Comparison of ENCODE assay signal across 1 cellular context in the genomic region with DNA sequence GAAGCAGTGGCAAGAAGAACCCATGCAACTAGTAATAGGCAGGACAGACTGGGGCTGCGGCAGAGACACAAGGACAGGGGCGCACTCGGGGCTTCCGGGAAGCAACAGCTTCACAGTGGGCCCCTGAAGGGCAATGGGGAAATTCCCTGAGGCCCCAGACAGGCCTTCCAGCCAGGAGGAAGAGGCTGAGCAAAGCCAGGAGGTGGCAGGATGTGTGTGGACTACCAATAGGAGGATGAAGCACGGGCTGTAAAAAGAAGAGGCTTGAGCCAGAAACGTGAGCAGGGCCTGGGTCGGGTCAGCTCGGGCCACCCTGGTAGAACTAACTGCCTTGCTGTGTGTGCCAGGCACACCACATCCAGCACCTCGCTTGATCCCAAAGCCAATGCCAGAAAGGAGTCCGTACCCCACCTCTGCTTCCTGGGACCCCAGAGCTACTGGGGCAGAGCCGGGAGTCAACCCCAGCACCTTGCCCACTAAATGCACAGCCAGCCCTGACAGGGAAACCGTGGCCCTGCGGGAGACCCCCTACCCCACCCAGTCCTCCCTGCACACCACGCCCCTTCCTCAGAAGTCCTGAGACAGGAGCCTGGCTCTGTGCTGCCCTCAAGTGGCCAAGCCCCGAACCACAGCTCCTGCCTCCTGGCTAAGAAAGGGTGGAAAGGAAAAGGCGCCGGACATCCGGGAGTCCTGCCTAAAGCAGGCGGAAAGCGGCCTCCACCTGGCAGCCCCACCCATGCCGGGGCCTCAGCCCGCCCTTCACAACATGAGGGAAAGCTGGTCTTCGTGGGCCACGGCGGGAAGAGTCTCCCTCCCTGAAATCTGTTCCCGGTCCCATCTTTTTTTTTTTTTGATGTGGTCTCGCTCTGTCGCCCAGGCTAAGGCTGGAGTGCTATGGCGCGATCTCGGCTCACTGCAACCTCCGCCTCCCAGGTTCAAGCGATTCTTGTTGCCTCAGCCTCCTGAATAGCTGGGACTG.
TF ChIP-seq lines count a peak whose summit lies in the region.

No MANE protein-coding gene starts in this region.

TF ChIP-seq in GM12878, 131 proteins besides CTCF, POLR2A, EP300 and RAD21 (continued from another document):
- TF ChIP-seq E4F1 (IDR thresholded peaks at IDR 0.05; ENCODE audit: borderline replicate concordance, partially characterized antibody) (no peak), GABPA (IDR thresholded peaks at IDR 0.05; ENCODE audit: low read depth) (no peak; the same call in 1 of the 2 replicates), SMAD5 (IDR thresholded peaks at IDR 0.05; ENCODE audit: low read depth) (no peak), SUPT20H (IDR thresholded peaks at IDR 0.05; ENCODE audit: borderline replicate concordance, control insufficient read depth, low read depth, low read length) (no peak), PAX8 (IDR thresholded peaks at IDR 0.05) (no peak), CBX5 (IDR thresholded peaks at IDR 0.05; ENCODE audit: low read depth) (no peak), ZNF384 (IDR thresholded peaks at IDR 0.05; ENCODE audit: borderline replicate concordance, low read depth, low read length) (no peak), BMI1 (IDR thresholded peaks at IDR 0.05; ENCODE audit: borderline replicate concordance) (no peak), HCFC1 (IDR thresholded peaks at IDR 0.05; ENCODE audit: low read length) (no peak), SREBF2 (IDR thresholded peaks at IDR 0.05; ENCODE audit: low read length) (no peak), MTA2 (IDR thresholded peaks at IDR 0.05; ENCODE audit: low read depth) (no peak), POU2F2 (IDR thresholded peaks at IDR 0.05; ENCODE audit: borderline replicate concordance, low read depth, low read length) (0 out of 3 replicates have a peak, but pooled peaks have one; percentile 31), RELA (IDR thresholded peaks at IDR 0.05; ENCODE audit: borderline replicate concordance, partially characterized antibody) (no peak), BACH1 (IDR thresholded peaks at IDR 0.05; ENCODE audit: borderline replicate concordance) (no peak), BRCA1 (IDR thresholded peaks at IDR 0.05; ENCODE audit: low read depth, low read length) (no peak), RFX5 (IDR thresholded peaks at IDR 0.05; ENCODE audit: low read depth, low read length) (no peak), SMARCA5 (IDR thresholded peaks at IDR 0.05) (0 out of 2 replicates have a peak, but pooled peaks have one; percentile 20), NFXL1 (IDR thresholded peaks at IDR 0.05; ENCODE audit: borderline replicate concordance) (no peak), RUNX3 (IDR thresholded peaks at IDR 0.05; ENCODE audit: low read length) (peak; percentile 81), IRF5 (IDR thresholded peaks at IDR 0.05; ENCODE audit: borderline replicate concordance) (no peak), SMC3 (IDR thresholded peaks at IDR 0.05; ENCODE audit: borderline replicate concordance, low read length) (peak; percentile 77), LARP7 (IDR thresholded peaks at IDR 0.05) (peak; percentile 46; the same call in 1 of the 2 replicates), HDAC6 (IDR thresholded peaks at IDR 0.05; ENCODE audit: unreplicated experiment) (no peak), EED (IDR thresholded peaks at IDR 0.05; ENCODE audit: low read depth) (peak; percentile 85), IKZF1 (conservative IDR thresholded peaks at IDR 0.05) (peak; percentile 69), CBFB (IDR thresholded peaks at IDR 0.05; ENCODE audit: low read depth) (peak; percentile 34; the same call in 1 of the 2 replicates), CEBPB (IDR thresholded peaks at IDR 0.05; ENCODE audit: borderline replicate concordance in 1 of 2, low read depth in 2 of 2, low read length in 2 of 2) (no peak), ZZZ3 (IDR thresholded peaks at IDR 0.05; ENCODE audit: control insufficient read depth, insufficient read length, low read depth) (no peak), IKZF2 (IDR thresholded peaks at IDR 0.05) (peak; percentile 54 to 63; a peak in 1 of 4 replicates), TCF12 (IDR thresholded peaks at IDR 0.05; ENCODE audit: low read depth, low read length) (no peak)
- TF ChIP-seq, protein P1, sequence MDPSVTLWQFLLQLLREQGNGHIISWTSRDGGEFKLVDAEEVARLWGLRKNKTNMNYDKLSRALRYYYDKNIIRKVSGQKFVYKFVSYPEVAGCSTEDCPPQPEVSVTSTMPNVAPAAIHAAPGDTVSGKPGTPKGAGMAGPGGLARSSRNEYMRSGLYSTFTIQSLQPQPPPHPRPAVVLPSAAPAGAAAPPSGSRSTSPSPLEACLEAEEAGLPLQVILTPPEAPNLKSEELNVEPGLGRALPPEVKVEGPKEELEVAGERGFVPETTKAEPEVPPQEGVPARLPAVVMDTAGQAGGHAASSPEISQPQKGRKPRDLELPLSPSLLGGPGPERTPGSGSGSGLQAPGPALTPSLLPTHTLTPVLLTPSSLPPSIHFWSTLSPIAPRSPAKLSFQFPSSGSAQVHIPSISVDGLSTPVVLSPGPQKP (IDR thresholded peaks at IDR 0.05; ENCODE audit: low read depth, low read length), result 0 out of 2 replicates have a peak, but pooled peaks have one; percentile 33
- TF ChIP-seq, protein P2, sequence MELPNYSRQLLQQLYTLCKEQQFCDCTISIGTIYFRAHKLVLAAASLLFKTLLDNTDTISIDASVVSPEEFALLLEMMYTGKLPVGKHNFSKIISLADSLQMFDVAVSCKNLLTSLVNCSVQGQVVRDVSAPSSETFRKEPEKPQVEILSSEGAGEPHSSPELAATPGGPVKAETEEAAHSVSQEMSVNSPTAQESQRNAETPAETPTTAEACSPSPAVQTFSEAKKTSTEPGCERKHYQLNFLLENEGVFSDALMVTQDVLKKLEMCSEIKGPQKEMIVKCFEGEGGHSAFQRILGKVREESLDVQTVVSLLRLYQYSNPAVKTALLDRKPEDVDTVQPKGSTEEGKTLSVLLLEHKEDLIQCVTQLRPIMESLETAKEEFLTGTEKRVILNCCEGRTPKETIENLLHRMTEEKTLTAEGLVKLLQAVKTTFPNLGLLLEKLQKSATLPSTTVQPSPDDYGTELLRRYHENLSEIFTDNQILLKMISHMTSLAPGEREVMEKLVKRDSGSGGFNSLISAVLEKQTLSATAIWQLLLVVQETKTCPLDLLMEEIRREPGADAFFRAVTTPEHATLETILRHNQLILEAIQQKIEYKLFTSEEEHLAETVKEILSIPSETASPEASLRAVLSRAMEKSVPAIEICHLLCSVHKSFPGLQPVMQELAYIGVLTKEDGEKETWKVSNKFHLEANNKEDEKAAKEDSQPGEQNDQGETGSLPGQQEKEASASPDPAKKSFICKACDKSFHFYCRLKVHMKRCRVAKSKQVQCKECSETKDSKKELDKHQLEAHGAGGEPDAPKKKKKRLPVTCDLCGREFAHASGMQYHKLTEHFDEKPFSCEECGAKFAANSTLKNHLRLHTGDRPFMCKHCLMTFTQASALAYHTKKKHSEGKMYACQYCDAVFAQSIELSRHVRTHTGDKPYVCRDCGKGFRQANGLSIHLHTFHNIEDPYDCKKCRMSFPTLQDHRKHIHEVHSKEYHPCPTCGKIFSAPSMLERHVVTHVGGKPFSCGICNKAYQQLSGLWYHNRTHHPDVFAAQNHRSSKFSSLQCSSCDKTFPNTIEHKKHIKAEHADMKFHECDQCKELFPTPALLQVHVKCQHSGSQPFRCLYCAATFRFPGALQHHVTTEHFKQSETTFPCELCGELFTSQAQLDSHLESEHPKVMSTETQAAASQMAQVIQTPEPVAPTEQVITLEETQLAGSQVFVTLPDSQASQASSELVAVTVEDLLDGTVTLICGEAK (IDR thresholded peaks at IDR 0.05; ENCODE audit: borderline replicate concordance), result no peak
- TF ChIP-seq, protein P3, sequence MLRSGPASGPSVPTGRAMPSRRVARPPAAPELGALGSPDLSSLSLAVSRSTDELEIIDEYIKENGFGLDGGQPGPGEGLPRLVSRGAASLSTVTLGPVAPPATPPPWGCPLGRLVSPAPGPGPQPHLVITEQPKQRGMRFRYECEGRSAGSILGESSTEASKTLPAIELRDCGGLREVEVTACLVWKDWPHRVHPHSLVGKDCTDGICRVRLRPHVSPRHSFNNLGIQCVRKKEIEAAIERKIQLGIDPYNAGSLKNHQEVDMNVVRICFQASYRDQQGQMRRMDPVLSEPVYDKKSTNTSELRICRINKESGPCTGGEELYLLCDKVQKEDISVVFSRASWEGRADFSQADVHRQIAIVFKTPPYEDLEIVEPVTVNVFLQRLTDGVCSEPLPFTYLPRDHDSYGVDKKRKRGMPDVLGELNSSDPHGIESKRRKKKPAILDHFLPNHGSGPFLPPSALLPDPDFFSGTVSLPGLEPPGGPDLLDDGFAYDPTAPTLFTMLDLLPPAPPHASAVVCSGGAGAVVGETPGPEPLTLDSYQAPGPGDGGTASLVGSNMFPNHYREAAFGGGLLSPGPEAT (IDR thresholded peaks at IDR 0.05; ENCODE audit: low read depth), result no peak
